In genomic region chr3:113573728-113574127, GRCh38 we compare ENCODE assay signal across 25 cellular contexts. TPM values are rescaled to one million over a fixed set of nuclear protein-coding genes. Genes with fewer than 3 reads are reported as not detected.
DNase-seq lines count a peak whose midpoint lies in the region; ATAC-seq and TF ChIP-seq lines count a peak whose summit lies in the region.
"Had no signal": no experiment of that assay in that cellular context is flagged by ENCODE, and none has a peak within 500 bp of the region (broad histone marks: within the 10 kb centered on the region; RNA-seq: fewer than 3 reads in every experiment).

No MANE protein-coding gene starts in this region.

- H3K4me1 ChIP-seq in CD4-positive, CD25-positive, alpha-beta regulatory T cell (ENCODE audit: control insufficient read depth, insufficient read depth, low read length, poor library complexity, severe bottlenecking), result no peaks in the 10 kb centered on the region
- H3K4me1 ChIP-seq in colonic mucosa, result no peaks in the 10 kb centered on the region
- H3K4me1 ChIP-seq: psoas muscle, SJCRH30, tibial artery had no signal

- ATAC-seq in CD4-positive, CD25-positive, alpha-beta regulatory T cell (ENCODE audit: low read depth in 2 of 2), result no peak
- ATAC-seq in naive thymus-derived CD8-positive, alpha-beta T cell, result no peak
- ATAC-seq in stimulated activated naive CD8-positive, alpha-beta T cell treated with anti-CD3 and anti-CD28 coated beads, Interleukin-15, Interleukin-2, amounts not matched to agents 100 U/mL and 50 U/mL, for 24 hours, result no peak
- ATAC-seq in GM19467 (IDR thresholded peaks at IDR 0.05; ENCODE audit: unreplicated experiment), result no peak
- ATAC-seq: activated CD4-positive, alpha-beta T cell treated with anti-CD3 and anti-CD28 coated beads for 36 hours; HCT116; psoas muscle had no signal

- TF ChIP-seq CTCF in colonic mucosa (IDR thresholded peaks at IDR 0.05), result no peak

- H3K36me3 ChIP-seq in CD4-positive, CD25-positive, alpha-beta regulatory T cell (ENCODE audit: control insufficient read depth, insufficient read depth, low read length), result peaks cover 26% of the 10 kb centered on the region
- H3K36me3 ChIP-seq in colonic mucosa, result no peaks in the 10 kb centered on the region
- H3K36me3 ChIP-seq: BLaER1 treated with 17β-estradiol and CSF1 and Interleukin-3, amounts not matched to agents 10 nM and 100 nM; brain microvascular endothelial cell; SJCRH30; tibial artery had no signal

- H3K4me3 ChIP-seq in CD4-positive, CD25-positive, alpha-beta regulatory T cell (ENCODE audit: low read depth, low read length), result no peak overlapping the region
- no peak overlapping the region for H3K4me3 ChIP-seq in colonic mucosa
- H3K4me3 ChIP-seq: BLaER1 treated with 17β-estradiol and CSF1 and Interleukin-3, amounts not matched to agents 10 nM and 100 nM; psoas muscle; SJCRH30; tibial artery had no signal

- no peaks in the 10 kb centered on the region for H3K27me3 ChIP-seq in CD4-positive, CD25-positive, alpha-beta regulatory T cell (ENCODE audit: control insufficient read depth, insufficient read depth, low read length)
- H3K27me3 ChIP-seq in colonic mucosa, result no peaks in the 10 kb centered on the region
- H3K27me3 ChIP-seq: BLaER1 treated with 17β-estradiol and CSF1 and Interleukin-3, amounts not matched to agents 10 nM and 100 nM; brain microvascular endothelial cell; SJCRH30; tibial artery had no signal

- POLR2A ChIA-PET in naive thymus-derived CD8-positive, alpha-beta T cell (lab: Charles Lee), result interaction anchor here (0.7 kb wide), 1 partner anchor 135 kb away, joined by 3 read pairs; no protein-coding TSS in a partner anchor

- intact Hi-C loops in colonic mucosa (cut with DNase I), result no loop called here

- peaks cover 29% of the 10 kb centered on the region for H3K36me3 Mint-ChIP-seq in CD4-positive, CD25-positive, alpha-beta regulatory T cell
- peaks cover 0 to 71% (median 13%) of the 10 kb centered on the region in 3 donors for H3K36me3 Mint-ChIP-seq in naive thymus-derived CD8-positive, alpha-beta T cell

- H3K27ac Mint-ChIP-seq in CD4-positive, CD25-positive, alpha-beta regulatory T cell, result peak overlapping the region in 2 of 3 donors; percentile 7 to 81
- H3K27ac Mint-ChIP-seq in naive thymus-derived CD8-positive, alpha-beta T cell, result peak overlapping the region in 9 of 10 donors; percentile 6 to 85 (median 63)

- no peak overlapping the region for H3K9ac ChIP-seq in colonic mucosa (ENCODE audit: low read depth in 2 of 2, low read length in 2 of 2)
- H3K9ac ChIP-seq: BLaER1 treated with 17β-estradiol and CSF1 and Interleukin-3, amounts not matched to agents 10 nM and 100 nM had no signal

- peaks cover 6 to 14% (median 13%) of the 10 kb centered on the region in 4 donors for H3K4me1 Mint-ChIP-seq in CD4-positive, CD25-positive, alpha-beta regulatory T cell
- peaks cover 0 to 12% (median 4%) of the 10 kb centered on the region in 4 donors for H3K4me1 Mint-ChIP-seq in naive thymus-derived CD8-positive, alpha-beta T cell

- no peaks in the 10 kb centered on the region for H3K27me3 Mint-ChIP-seq in CD4-positive, CD25-positive, alpha-beta regulatory T cell
- H3K27me3 Mint-ChIP-seq in naive thymus-derived CD8-positive, alpha-beta T cell, result no peaks in the 10 kb centered on the region
- H3K27me3 Mint-ChIP-seq: activated CD4-positive, alpha-beta T cell treated with anti-CD3 and anti-CD28 coated beads for 36 hours had no signal

- no peaks in the 10 kb centered on the region for H3K9me3 ChIP-seq in CD4-positive, CD25-positive, alpha-beta regulatory T cell (ENCODE audit: control insufficient read depth in 2 of 2, low read length in 2 of 2)
- H3K9me3 ChIP-seq in colonic mucosa, result no peaks in the 10 kb centered on the region
- H3K9me3 ChIP-seq: BLaER1 treated with 17β-estradiol and CSF1 and Interleukin-3, amounts not matched to agents 10 nM and 100 nM; psoas muscle; tibial artery had no signal

- H3K9me3 Mint-ChIP-seq in CD4-positive, CD25-positive, alpha-beta regulatory T cell, result no peaks in the 10 kb centered on the region
- no peaks in the 10 kb centered on the region for H3K9me3 Mint-ChIP-seq in naive thymus-derived CD8-positive, alpha-beta T cell

- no peak overlapping the region for H3K4me3 Mint-ChIP-seq in CD4-positive, CD25-positive, alpha-beta regulatory T cell
- no peak overlapping the region for H3K4me3 Mint-ChIP-seq in naive thymus-derived CD8-positive, alpha-beta T cell
- H3K4me3 Mint-ChIP-seq: activated CD4-positive, alpha-beta T cell treated with anti-CD3 and anti-CD28 coated beads for 36 hours had no signal

- DNase-seq in CD4-positive, CD25-positive, alpha-beta regulatory T cell, result no peak
- DNase-seq in HT-29 (ENCODE audit: low spot score), result peak; percentile 38
- no peak for DNase-seq in colonic mucosa
- DNase-seq in naive thymus-derived CD8-positive, alpha-beta T cell, result no peak
- DNase-seq in stimulated activated naive CD8-positive, alpha-beta T cell treated with anti-CD3 and anti-CD28 coated beads, Interleukin-15, Interleukin-2, amounts not matched to agents 100 U/mL and 50 U/mL, for 24 hours, result no peak
- no peak for DNase-seq in NCI-H526 treated with DMSO at 0.1 percent for 48 hours (lab: John Stamatoyannopoulos, UW)
- no peak for DNase-seq in stimulated activated CD4-positive, alpha-beta T cell treated with anti-CD3 and anti-CD28 coated beads, Interleukin-15, amount 100 ng/mL, for 24 hours
- DNase-seq: activated CD4-positive, alpha-beta T cell treated with anti-CD3 and anti-CD28 coated beads for 36 hours; activated T-cell treated with anti-CD3 and anti-CD28 coated beads for 4 hours; brain microvascular endothelial cell; effector CD4-positive, alpha-beta T cell; KG1; kidney; MM.1S; NCI-H2081; NCI-H226; psoas muscle; SJCRH30; T-helper 1 cell; tibial artery had no signal

- H3K27ac ChIP-seq in CD4-positive, CD25-positive, alpha-beta regulatory T cell (ENCODE audit: insufficient read depth, low read length, poor library complexity, severe bottlenecking), result no peak overlapping the region
- H3K27ac ChIP-seq in colonic mucosa, result peak overlapping the region; percentile 58
- H3K27ac ChIP-seq: BLaER1 treated with 17β-estradiol and CSF1 and Interleukin-3, amounts not matched to agents 10 nM and 100 nM; brain microvascular endothelial cell; psoas muscle; SJCRH30; tibial artery had no signal

RNA-seq across cellular contexts. Expression of gene SIDT1, which starts 41.4 kb away (rescaled TPM):
- total RNA-seq in CD4-positive, CD25-positive, alpha-beta regulatory T cell, result 59.9 TPM
- polyA plus RNA-seq in CD4-positive, CD25-positive, alpha-beta regulatory T cell, result 10 to 100 TPM; 13.6 to 18.1 (median 17.7) TPM
- total RNA-seq in HT-29 (2014; rRNA removed; shearing (Covaris generic)), result 4.8 and 5.5 TPM in 2 replicates
- 10 to 100 TPM; 35.9 to 42.1 TPM for total RNA-seq in colonic mucosa
- total RNA-seq in naive thymus-derived CD8-positive, alpha-beta T cell, result 10 to 100 TPM; 71.2 to 74.2 TPM
- polyA plus RNA-seq in naive thymus-derived CD8-positive, alpha-beta T cell, result 10 to 100 TPM; 14.1 to 22.8 (median 20.6) TPM
- total RNA-seq: fibroblast of villous mesenchyme had no signal
- polyA plus RNA-seq: AG04450 had no signal

RNA-seq across cellular contexts. Expression of gene SPICE1, which starts 58.8 kb away (rescaled TPM):
- total RNA-seq in CD4-positive, CD25-positive, alpha-beta regulatory T cell, result 10.5 TPM
- polyA plus RNA-seq in CD4-positive, CD25-positive, alpha-beta regulatory T cell, result 1 to 10 TPM; 2.3 to 4.0 (median 2.6) TPM
- 6.0 and 11.7 TPM in 2 replicates for total RNA-seq in HT-29 (2014; rRNA removed; shearing (Covaris generic))
- 10 to 100 TPM; 20.7 to 26.0 TPM for total RNA-seq in colonic mucosa
- total RNA-seq in naive thymus-derived CD8-positive, alpha-beta T cell, result 10 to 100 TPM; 31.6 to 35.5 TPM
- 1 to 10 TPM; 2.9 to 6.6 (median 3.2) TPM for polyA plus RNA-seq in naive thymus-derived CD8-positive, alpha-beta T cell
